Comparison of ENCODE assay signal across 26 cellular contexts in genomic region chr7:40356871-40357676, GRCh38.
DNase-seq lines count a peak whose midpoint lies in the region; ATAC-seq, FAIRE-seq and TF ChIP-seq lines count a peak whose summit lies in the region.
"Had no signal": no experiment of that assay in that cellular context is flagged by ENCODE, and none has a peak within 500 bp of the region (broad histone marks: within the 10 kb centered on the region; RNA-seq: fewer than 3 reads in every experiment).

No MANE protein-coding gene starts in this region.

- peak; percentile 39 for FAIRE-seq in pancreas (lab: Jason Lieb, UNC)
- FAIRE-seq: colon had no signal

- TF ChIP-seq CTCF in epithelial cell of esophagus (IDR thresholded peaks at IDR 0.05; ENCODE audit: insufficient read depth, low read depth, low read length, missing control alignments) (no peak), pancreas (IDR thresholded peaks at IDR 0.05) (no peak)

- H3K36me3 ChIP-seq in pancreas: no peaks in the 10 kb centered on the region
- H3K36me3 ChIP-seq: esophagus squamous epithelium, heart left ventricle, SJCRH30 had no signal

- H3K9me3 ChIP-seq in pancreas: no peaks in the 10 kb centered on the region
- H3K9me3 ChIP-seq: body of pancreas, esophagus squamous epithelium, heart left ventricle, SJCRH30 had no signal

- H3K27ac ChIP-seq in pancreas: no peak overlapping the region
- H3K27ac ChIP-seq: body of pancreas, esophagus squamous epithelium, heart left ventricle, parathyroid adenoma, SJCRH30 had no signal

- intact Hi-C loops in pancreas (cut with DNase I): no loop called here
- intact Hi-C loops in head of caudate nucleus (cut with DNase I): no loop called here

- no peaks in the 10 kb centered on the region for H3K4me1 ChIP-seq in pancreas
- H3K4me1 ChIP-seq: body of pancreas, esophagus squamous epithelium, heart left ventricle, parathyroid adenoma, SJCRH30 had no signal

- H3K27me3 ChIP-seq in pancreas: no peaks in the 10 kb centered on the region
- H3K27me3 ChIP-seq: body of pancreas, esophagus squamous epithelium, heart left ventricle had no signal

- ATAC-seq in pancreas: no peak
- ATAC-seq: body of pancreas; effector memory CD8-positive, alpha-beta T cell; heart left ventricle; left colon; natural killer cell treated with Interleukin-12 subunit alpha and Interleukin-12 subunit beta and Interleukin-15 and Interleukin-18, amount 100 ng/mL, for 72 hours; sciatic nerve had no signal

- DNase-seq in ELR (ENCODE audit: low read depth) (peak; percentile 5), RPMI7951 (ENCODE audit: low read depth) (peak; percentile 29), epithelial cell of esophagus (ENCODE audit: low read depth) (peak; percentile 5), pancreas (no peak), NCI-H2196 treated with DMSO at 0.1 percent for 48 hours (lab: John Stamatoyannopoulos, UW; ENCODE audit: unreplicated experiment) (no peak), COLO829 (ENCODE audit: low spot score) (no peak), midbrain (lab: John Stamatoyannopoulos, UW) (no peak), head of caudate nucleus (no peak)
- DNase-seq: activated naive CD4-positive, alpha-beta T cell treated with anti-CD3 and anti-CD28 coated beads, Interleukin-2, amount 50 U/mL, for 16 hours; activated T-cell treated with anti-CD3 and anti-CD28 coated beads, Interleukin-2, amount 50 U/mL, for 48 hours; body of pancreas; CD4-positive, alpha-beta T cell; effector memory CD8-positive, alpha-beta T cell; esophagus squamous epithelium; GDM1; heart left ventricle; Kasumi-1; left colon; NCI-H1092; NCI-H1930; NCI-H774; SJCRH30 had no signal

- WGBS in pancreas, 2 donors: 88 to 95% methylated on average over 6 of the region's 6 CpGs

- no peak overlapping the region for H3K4me3 ChIP-seq in epithelial cell of esophagus (ENCODE audit: low read length)
- H3K4me3 ChIP-seq in pancreas: no peak overlapping the region
- H3K4me3 ChIP-seq: body of pancreas, esophagus squamous epithelium, heart left ventricle, SJCRH30 had no signal

Comparison
In these comparisons a context has a peak if more than half of its experiments do, and no peak if none do; other contexts are left out.
1. DNase-seq: peak in ELR (single experiment), RPMI7951 (single experiment) and epithelial cell of esophagus (single experiment); none in pancreas (0 of 6), NCI-H2196 treated with DMSO at 0.1 percent for 48 hours (single experiment), COLO829 (single experiment), midbrain (single experiment) and head of caudate nucleus (0 of 42).